In genomic region chr2:103809390-103809789, GRCh38 we compare ENCODE assay signal across 15 cellular contexts.
A peak's percentile ranks its signal among the peaks of the same experiment; 100 is the strongest.
DNase-seq lines count a peak whose midpoint lies in the region; ATAC-seq, FAIRE-seq and TF ChIP-seq lines count a peak whose summit lies in the region.
"Had no signal": no experiment of that assay in that cellular context is flagged by ENCODE, and none has a peak within 500 bp of the region (broad histone marks: within the 10 kb centered on the region; RNA-seq: fewer than 3 reads in every experiment).

No MANE protein-coding gene starts in this region.

- WGBS in HepG2 (ENCODE audit: low lambda C conversion rate): 16% methylated on average over 7 of the region's 7 CpGs
- WGBS in right lobe of liver (ENCODE audit: insufficient coverage, low coverage, low lambda C conversion rate, missing lambda C conversion rate): 43% methylated on average over 7 of the region's 7 CpGs
- 67% methylated on average over 7 of the region's 7 CpGs for WGBS in hepatocyte (ENCODE audit: low lambda C conversion rate, missing lambda C conversion rate)

- no TSS peak for BruUV-seq in HepG2 (replicated peaks; lab: Mats Ljungman, UMichigan)

- H3K4me1 Mint-ChIP-seq in activated naive CD4-positive, alpha-beta T cell treated with anti-CD3 and anti-CD28 coated beads, Interleukin-2, amount 10 ng/mL, durations not matched to agents 7 days and 5 days: no peaks in the 10 kb centered on the region
- H3K4me1 Mint-ChIP-seq in CD8-positive, alpha-beta T cell (ENCODE audit: low read depth): no peaks in the 10 kb centered on the region
- H3K4me1 Mint-ChIP-seq: CD4-positive, CD25-positive, alpha-beta regulatory T cell had no signal

- H3K4me1 ChIP-seq in HepG2 (ENCODE audit: insufficient read depth, low read length) (peaks cover 7% of the 10 kb centered on the region; the same call in 1 of the 2 replicates), right lobe of liver (no peaks in the 10 kb centered on the region), RWPE2 (ENCODE audit: insufficient read depth, poor library complexity, severe bottlenecking) (no peaks in the 10 kb centered on the region), hepatocyte (ENCODE audit: insufficient read depth) (no peaks in the 10 kb centered on the region)
- no peaks in the 10 kb centered on the region for H3K4me1 ChIP-seq in CD8-positive, alpha-beta T cell (ENCODE audit: insufficient read depth, low read length)
- H3K4me1 ChIP-seq: BLaER1 treated with 17β-estradiol and CSF1 and Interleukin-3, amounts not matched to agents 10 nM and 100 nM; HAP-1 had no signal

- H3K36me3 Mint-ChIP-seq in activated naive CD4-positive, alpha-beta T cell treated with anti-CD3 and anti-CD28 coated beads, Interleukin-2, amount 10 ng/mL, durations not matched to agents 7 days and 5 days: no peaks in the 10 kb centered on the region
- no peaks in the 10 kb centered on the region for H3K36me3 Mint-ChIP-seq in CD8-positive, alpha-beta T cell
- H3K36me3 Mint-ChIP-seq: CD4-positive, CD25-positive, alpha-beta regulatory T cell had no signal

- H3K4me2 ChIP-seq in HepG2 (ENCODE audit: low read depth, low read length): no peak overlapping the region
- H3K4me2 ChIP-seq in hepatocyte: no peak overlapping the region
- H3K4me2 ChIP-seq: BLaER1 treated with 17β-estradiol and CSF1 and Interleukin-3, amounts not matched to agents 10 nM and 100 nM had no signal

- H3K9me3 Mint-ChIP-seq in activated naive CD4-positive, alpha-beta T cell treated with anti-CD3 and anti-CD28 coated beads, Interleukin-2, amount 10 ng/mL, durations not matched to agents 7 days and 5 days: peaks cover 9% of the 10 kb centered on the region
- H3K9me3 Mint-ChIP-seq in CD8-positive, alpha-beta T cell: peaks cover 11% of the 10 kb centered on the region

- TF ChIP-seq EP300 in HepG2 (IDR thresholded peaks at IDR 0.05; ENCODE audit: low read depth in 2 of 2, low read length in 2 of 2) (no peak), HepG2 (CRISPR knock-in tag; IDR thresholded peaks at IDR 0.05; ENCODE audit: borderline replicate concordance) (no peak)

- H3K9ac ChIP-seq in HepG2 (ENCODE audit: insufficient read depth, low read depth, low read length): no peak overlapping the region
- H3K9ac ChIP-seq: BLaER1 treated with 17β-estradiol and CSF1 and Interleukin-3, amounts not matched to agents 10 nM and 100 nM had no signal

- no peak for TF ChIP-seq CTCF in HepG2 (CRISPR knock-in tag; IDR thresholded peaks at IDR 0.05)
- TF ChIP-seq CTCF in right lobe of liver (IDR thresholded peaks at IDR 0.05): no peak
- TF ChIP-seq CTCF in RWPE2 (IDR thresholded peaks at IDR 0.05; ENCODE audit: poor library complexity, severe bottlenecking): no peak
- no peak for TF ChIP-seq CTCF in hepatocyte (IDR thresholded peaks at IDR 0.05; ENCODE audit: poor library complexity)
- TF ChIP-seq CTCF in CD8-positive, alpha-beta T cell (IDR thresholded peaks at IDR 0.05): no peak

- H3K27ac ChIP-seq in HepG2 (ENCODE audit: extremely low read length, insufficient read depth, low read length) (no peak overlapping the region), right lobe of liver (no peak overlapping the region), RWPE2 (ENCODE audit: poor library complexity, severe bottlenecking) (peak overlapping the region; percentile 39), hepatocyte (no peak overlapping the region)
- H3K27ac ChIP-seq in CD8-positive, alpha-beta T cell (ENCODE audit: low read depth, low read length): no peak overlapping the region
- H3K27ac ChIP-seq: BLaER1 treated with 17β-estradiol and CSF1 and Interleukin-3, amounts not matched to agents 10 nM and 100 nM had no signal

- H3K27me3 Mint-ChIP-seq in activated naive CD4-positive, alpha-beta T cell treated with anti-CD3 and anti-CD28 coated beads, Interleukin-2, amount 10 ng/mL, durations not matched to agents 7 days and 5 days: no peaks in the 10 kb centered on the region
- no peaks in the 10 kb centered on the region for H3K27me3 Mint-ChIP-seq in CD8-positive, alpha-beta T cell (ENCODE audit: low read depth)
- H3K27me3 Mint-ChIP-seq: CD4-positive, CD25-positive, alpha-beta regulatory T cell had no signal

- H3K4me3 Mint-ChIP-seq in activated naive CD4-positive, alpha-beta T cell treated with anti-CD3 and anti-CD28 coated beads, Interleukin-2, amount 10 ng/mL, durations not matched to agents 7 days and 5 days: no peak overlapping the region
- H3K4me3 Mint-ChIP-seq in CD8-positive, alpha-beta T cell: no peak overlapping the region
- H3K4me3 Mint-ChIP-seq: CD4-positive, CD25-positive, alpha-beta regulatory T cell had no signal

- H3K79me2 ChIP-seq in HepG2 (ENCODE audit: insufficient read depth, low read length): no peaks in the 10 kb centered on the region
- H3K79me2 ChIP-seq in hepatocyte: no peaks in the 10 kb centered on the region

- intact Hi-C loops in HepG2 (cut with micrococcal nuclease; ENCODE audit: unreplicated experiment) (no loop called here), right lobe of liver (cut with DNase I) (no loop called here)
- intact Hi-C loops in CD8-positive, alpha-beta T cell (cut with DNase I, micrococcal nuclease): no loop called here

- H3K4me3 ChIP-seq in HepG2 (replicated peaks in 1 of 3; ENCODE audit: insufficient read depth in 1 of 3, low read depth in 2 of 3, low read length in 3 of 3) (no peak overlapping the region), right lobe of liver (no peak overlapping the region), RWPE2 (ENCODE audit: severe bottlenecking) (no peak overlapping the region), hepatocyte (no peak overlapping the region)
- H3K4me3 ChIP-seq in CD8-positive, alpha-beta T cell (ENCODE audit: low read depth, low read length): no peak overlapping the region
- H3K4me3 ChIP-seq: BLaER1 treated with 17β-estradiol and CSF1 and Interleukin-3, amounts not matched to agents 10 nM and 100 nM; GM12878; HAP-1 had no signal

- no peak overlapping the region for H2AFZ ChIP-seq in HepG2 (ENCODE audit: low read length)
- H2AFZ ChIP-seq in hepatocyte: peak overlapping the region; percentile 26

- DNase-seq in HepG2 (ENCODE audit: low spot score) (no peak), right lobe of liver (no peak), RWPE2 (ENCODE audit: low spot score) (no peak), hepatocyte (ENCODE audit: low spot score) (no peak)
- DNase-seq in activated naive CD4-positive, alpha-beta T cell treated with anti-CD3 and anti-CD28 coated beads, Interleukin-2, amount 10 ng/mL, durations not matched to agents 7 days and 5 days: no peak
- no peak for DNase-seq in CD8-positive, alpha-beta T cell
- DNase-seq: 8988T; CD4-positive, CD25-positive, alpha-beta regulatory T cell; DMS79; IMR-90 had no signal

- TF ChIP-seq RAD21 in HepG2 (CRISPR knock-in tag; IDR thresholded peaks at IDR 0.05): no peak

- no peak overlapping the region for H3K27ac Mint-ChIP-seq in activated naive CD4-positive, alpha-beta T cell treated with anti-CD3 and anti-CD28 coated beads, Interleukin-2, amount 10 ng/mL, durations not matched to agents 7 days and 5 days
- H3K27ac Mint-ChIP-seq in CD8-positive, alpha-beta T cell: no peak overlapping the region

- in situ Hi-C loops in HepG2 (cut with HindIII; ENCODE audit: extremely low pct_ligation_motif_present, low pct_unique_long_range_greater_than_20kb): no loop called here

- H3K27me3 ChIP-seq in HepG2 (ENCODE audit: control insufficient read depth in 1 of 2, insufficient read depth in 2 of 2, low read length in 2 of 2) (no peaks in the 10 kb centered on the region), right lobe of liver (no peaks in the 10 kb centered on the region), RWPE2 (ENCODE audit: insufficient read depth, poor library complexity, severe bottlenecking) (no peaks in the 10 kb centered on the region), hepatocyte (no peaks in the 10 kb centered on the region)
- no peaks in the 10 kb centered on the region for H3K27me3 ChIP-seq in CD8-positive, alpha-beta T cell (ENCODE audit: insufficient read depth, low read length)
- H3K27me3 ChIP-seq: BLaER1 treated with 17β-estradiol and CSF1 and Interleukin-3, amounts not matched to agents 10 nM and 100 nM had no signal

- H3K9me2 ChIP-seq in hepatocyte (replicated peaks; ENCODE audit: insufficient read depth): no peaks in the 10 kb centered on the region

- no peak; the same call in 2 of the 3 replicates for ATAC-seq in HepG2
- no peak for ATAC-seq in right lobe of liver
- ATAC-seq in RWPE2 (ENCODE audit: low read depth): no peak
- no peak for ATAC-seq in HG02981 (IDR thresholded peaks at IDR 0.05; ENCODE audit: unreplicated experiment)
- no peak for ATAC-seq in CD8-positive, alpha-beta T cell
- ATAC-seq: GM12878 had no signal

- TF ChIP-seq POLR2A in HepG2 (IDR thresholded peaks at IDR 0.05; ENCODE audit: insufficient read depth in 1 of 2, low read depth in 2 of 2, low read length in 2 of 2) (no peak), right lobe of liver (IDR thresholded peaks at IDR 0.05) (no peak)

- CTCF ChIA-PET in HepG2 (lab: Yijun Ruan, JAX; ENCODE audit: low intra/inter-chr PET ratio, low total read pairs): no interaction called here
- CTCF ChIA-PET in activated naive CD4-positive, alpha-beta T cell treated with anti-CD3 and anti-CD28 coated beads, Interleukin-2, amount 10 ng/mL, durations not matched to agents 7 days and 5 days (lab: Charles Lee): no interaction called here
- CTCF ChIA-PET in CD8-positive, alpha-beta T cell (lab: Charles Lee): no interaction called here

- H4K20me1 ChIP-seq in HepG2 (ENCODE audit: insufficient read depth, low read length) (no peaks in the 10 kb centered on the region), hepatocyte (ENCODE audit: insufficient read depth, poor library complexity, severe bottlenecking) (no peaks in the 10 kb centered on the region)
- H4K20me1 ChIP-seq: BLaER1 treated with 17β-estradiol and CSF1 and Interleukin-3, amounts not matched to agents 10 nM and 100 nM had no signal

- FAIRE-seq in HepG2 (lab: Jason Lieb, UNC): no peak
- FAIRE-seq: GM12878, GM18507 had no signal

- H3K36me3 ChIP-seq in HepG2 (replicated peaks in 1 of 2; ENCODE audit: control insufficient read depth in 1 of 2, insufficient read depth in 2 of 2, low read length in 2 of 2) (no peaks in the 10 kb centered on the region), right lobe of liver (no peaks in the 10 kb centered on the region), RWPE2 (ENCODE audit: low read depth) (no peaks in the 10 kb centered on the region), hepatocyte (replicated peaks; ENCODE audit: insufficient read depth, low read depth) (no peaks in the 10 kb centered on the region)
- no peaks in the 10 kb centered on the region for H3K36me3 ChIP-seq in CD8-positive, alpha-beta T cell (ENCODE audit: insufficient read depth, low read length)
- H3K36me3 ChIP-seq: BLaER1 treated with 17β-estradiol and CSF1 and Interleukin-3, amounts not matched to agents 10 nM and 100 nM; HAP-1 had no signal

- POLR2A ChIA-PET in HepG2 (lab: Yijun Ruan, JAX): no interaction called here
- POLR2A ChIA-PET in CD8-positive, alpha-beta T cell (lab: Charles Lee): no interaction called here

- peaks cover 20% of the 10 kb centered on the region for H3K9me3 ChIP-seq in HepG2 (ENCODE audit: low read length)
- H3K9me3 ChIP-seq in right lobe of liver: no peaks in the 10 kb centered on the region
- no peaks in the 10 kb centered on the region for H3K9me3 ChIP-seq in RWPE2 (ENCODE audit: severe bottlenecking)
- H3K9me3 ChIP-seq in hepatocyte (ENCODE audit: low read depth): no peaks in the 10 kb centered on the region
- H3K9me3 ChIP-seq in CD8-positive, alpha-beta T cell (ENCODE audit: low read length): no peaks in the 10 kb centered on the region
- H3K9me3 ChIP-seq: BLaER1 treated with 17β-estradiol and CSF1 and Interleukin-3, amounts not matched to agents 10 nM and 100 nM; HAP-1 had no signal
